Comparison of ENCODE assay signal across 8 cellular contexts in the genomic region with DNA sequence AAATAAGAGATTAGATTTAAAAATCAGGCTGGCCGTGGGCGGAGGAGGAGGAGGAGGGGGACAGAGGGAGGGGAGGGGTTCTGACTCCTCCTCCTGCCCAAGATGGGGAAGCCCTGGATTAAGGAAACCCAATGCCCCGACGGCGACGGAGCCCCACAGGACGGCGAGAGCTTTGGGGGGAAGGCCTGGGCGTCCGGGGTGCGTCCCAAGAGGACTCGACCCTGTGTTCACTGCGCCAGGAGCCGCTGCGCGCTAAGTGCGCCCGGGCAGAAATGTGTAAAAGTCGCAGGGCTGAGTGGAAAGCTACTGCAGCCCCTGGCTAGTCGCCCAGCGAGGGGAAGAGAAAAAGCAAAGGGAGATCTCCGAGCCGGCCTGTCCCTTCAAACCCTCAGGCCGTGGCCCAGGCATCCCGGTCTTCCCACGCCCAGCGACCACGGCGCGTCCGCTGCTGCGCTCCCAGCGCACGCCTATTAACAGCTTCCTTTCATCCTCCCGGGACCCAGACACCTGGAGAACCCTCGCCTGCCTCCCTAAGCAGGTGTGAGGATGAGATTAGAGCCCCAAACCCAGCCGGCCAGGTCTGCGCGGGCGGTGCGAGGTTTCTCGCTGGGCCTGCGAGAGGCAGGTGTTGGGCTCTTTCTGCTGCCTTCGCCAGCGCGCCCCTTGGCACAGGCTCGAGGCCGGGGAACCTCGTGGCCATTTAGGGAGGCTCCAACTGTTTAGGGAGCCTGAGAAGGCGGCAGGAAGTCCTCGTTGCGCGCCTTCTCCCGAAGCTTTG. TPM values are rescaled to one million over a fixed set of nuclear protein-coding genes. Genes with fewer than 3 reads are reported as not detected.
DNase-seq lines count a peak whose midpoint lies in the region; ATAC-seq, FAIRE-seq and TF ChIP-seq lines count a peak whose summit lies in the region.

No MANE protein-coding gene starts in this region.

- H3K9me3 Mint-ChIP-seq in stimulated activated naive B cell treated with anti-CD40 and anti-IgM and Interleukin-4, amounts not matched to agents 10 μg/mL and 1 μg/mL and 100 μg/mL, for 72 hours: no peaks in the 10 kb centered on the region

- H3K4me1 Mint-ChIP-seq in stimulated activated naive B cell treated with anti-CD40 and anti-IgM and Interleukin-4, amounts not matched to agents 10 μg/mL and 1 μg/mL and 100 μg/mL, for 72 hours: peaks cover 8 to 9% of the 10 kb centered on the region in 2 donors

- peak overlapping the region; percentile 98 for H3K27ac Mint-ChIP-seq in stimulated activated naive B cell treated with anti-CD40 and anti-IgM and Interleukin-4, amounts not matched to agents 10 μg/mL and 1 μg/mL and 100 μg/mL, for 72 hours

- peaks cover 8% of the 10 kb centered on the region in 2 donors for H3K36me3 Mint-ChIP-seq in stimulated activated naive B cell treated with anti-CD40 and anti-IgM and Interleukin-4, amounts not matched to agents 10 μg/mL and 1 μg/mL and 100 μg/mL, for 72 hours

- no peak for TF ChIP-seq CTCF in GM10266 (IDR thresholded peaks at IDR 0.05; ENCODE audit: control insufficient read depth, insufficient read depth, low read depth, missing control alignments)
- TF ChIP-seq CTCF in VCaP (conservative IDR thresholded peaks at IDR 0.05): no peak
- TF ChIP-seq CTCF in D721Med (IDR thresholded peaks at IDR 0.05; ENCODE audit: insufficient read depth, missing control alignments): no peak

- peak overlapping the region; percentile 80; the same call in 1 of the 2 replicates for H3K27ac ChIP-seq in VCaP

- no peaks in the 10 kb centered on the region for H3K27me3 Mint-ChIP-seq in stimulated activated naive B cell treated with anti-CD40 and anti-IgM and Interleukin-4, amounts not matched to agents 10 μg/mL and 1 μg/mL and 100 μg/mL, for 72 hours

- DNase-seq in GM10266 (ENCODE audit: extremely low spot score): peak; percentile 32
- DNase-seq in dermis blood vessel endothelial cell: peak; percentile 20
- DNase-seq in left lobe of liver (ENCODE audit: low spot score): peak; percentile 44
- DNase-seq in stimulated activated naive B cell treated with anti-CD40 and anti-IgM and Interleukin-4, amounts not matched to agents 10 μg/mL and 1 μg/mL and 100 μg/mL, for 72 hours: peak; percentile 6
- no peak for DNase-seq in inferior parietal cortex (ENCODE audit: extremely low spot score)
- DNase-seq in D721Med (ENCODE audit: insufficient read length, low spot score): no peak

- ATAC-seq in left lobe of liver (no peak), GM21619 (IDR thresholded peaks at IDR 0.05; ENCODE audit: unreplicated experiment) (no peak)
- ATAC-seq in stimulated activated naive B cell treated with anti-CD40 and anti-IgM and Interleukin-4, amounts not matched to agents 10 μg/mL and 1 μg/mL and 100 μg/mL, for 72 hours (replicated peaks): no peak

- FAIRE-seq in D721Med (lab: Jason Lieb, UNC): no peak

- peak overlapping the region; percentile 93 to 96 for H3K4me3 Mint-ChIP-seq in stimulated activated naive B cell treated with anti-CD40 and anti-IgM and Interleukin-4, amounts not matched to agents 10 μg/mL and 1 μg/mL and 100 μg/mL, for 72 hours

RNA-seq across cellular contexts. Expression of gene RPS6KA3, which starts 1.4 kb away (rescaled TPM):
- 156 and 182 TPM in 2 replicates for total RNA-seq in dermis blood vessel endothelial cell
- 35.9 TPM for total RNA-seq in left lobe of liver

Comparison
In these comparisons a context has a peak if more than half of its experiments do, and no peak if none do; other contexts are left out.
1. DNase-seq: peak in GM10266 (single experiment), dermis blood vessel endothelial cell (single experiment), left lobe of liver (single experiment) and stimulated activated naive B cell treated with anti-CD40 and anti-IgM and Interleukin-4, amounts not matched to agents 10 μg/mL and 1 μg/mL and 100 μg/mL, for 72 hours (single experiment); none in inferior parietal cortex (single experiment) and D721Med (single experiment).